21 cellular contexts compared by ENCODE assay signal in genomic region chr1:91949356-91949699, GRCh38. TPM values are rescaled to one million over a fixed set of nuclear protein-coding genes. Genes with fewer than 3 reads are reported as not detected.
DNase-seq lines count a peak whose midpoint lies in the region; ATAC-seq, FAIRE-seq and TF ChIP-seq lines count a peak whose summit lies in the region.
"Had no signal": no experiment of that assay in that cellular context is flagged by ENCODE, and none has a peak within 500 bp of the region (broad histone marks: within the 10 kb centered on the region; RNA-seq: fewer than 3 reads in every experiment).

BRDT (plus strand) TSS chr1:91949401; CDS start chr1:91962755, 13,354 bp downstream.

- no peaks in the 10 kb centered on the region for H3K27me3 Mint-ChIP-seq in activated T-cell treated with anti-CD3 and anti-CD28 coated beads, Interleukin-2, amount 50 U/mL, for 4 hours (ENCODE audit: low read depth)
- no peaks in the 10 kb centered on the region for H3K27me3 Mint-ChIP-seq in activated naive CD8-positive, alpha-beta T cell treated with anti-CD3 and anti-CD28 coated beads, Interleukin-2, amount 50 U/mL, for 24 hours
- H3K27me3 Mint-ChIP-seq in osteocyte (ENCODE audit: unreplicated experiment) = no peaks in the 10 kb centered on the region

- H3K4me1 Mint-ChIP-seq in activated T-cell treated with anti-CD3 and anti-CD28 coated beads, Interleukin-2, amount 50 U/mL, for 4 hours (ENCODE audit: low read depth) = peaks cover 18% of the 10 kb centered on the region
- peaks cover 14% of the 10 kb centered on the region for H3K4me1 Mint-ChIP-seq in activated naive CD8-positive, alpha-beta T cell treated with anti-CD3 and anti-CD28 coated beads, Interleukin-2, amount 50 U/mL, for 24 hours
- no peaks in the 10 kb centered on the region for H3K4me1 Mint-ChIP-seq in osteocyte (ENCODE audit: unreplicated experiment)

- no peaks in the 10 kb centered on the region for H3K9me2 ChIP-seq in Loucy (replicated peaks; ENCODE audit: low read depth, low read length)
- H3K9me2 ChIP-seq: SK-N-SH had no signal

- H3K36me3 ChIP-seq in Loucy (ENCODE audit: insufficient read depth, low read length) = no peaks in the 10 kb centered on the region
- H3K36me3 ChIP-seq: heart left ventricle, left ventricle myocardium inferior, neutrophil had no signal

- peaks cover 19% of the 10 kb centered on the region for H3K4me1 ChIP-seq in Loucy (ENCODE audit: insufficient read depth, low read length, poor library complexity, severe bottlenecking)
- H3K4me1 ChIP-seq: heart left ventricle, left ventricle myocardium inferior had no signal

- TF ChIP-seq CTCF in Loucy (conservative IDR thresholded peaks at IDR 0.05; ENCODE audit: low read length) = no peak
- no peak for TF ChIP-seq CTCF in osteocyte (IDR thresholded peaks at IDR 0.05)

- H3K9me3 ChIP-seq in Loucy (ENCODE audit: insufficient read depth, low read depth, low read length) = no peaks in the 10 kb centered on the region
- H3K9me3 ChIP-seq: heart left ventricle, left ventricle myocardium inferior, neutrophil, SK-N-SH had no signal

- no peaks in the 10 kb centered on the region for H4K20me1 ChIP-seq in Loucy (ENCODE audit: insufficient read depth, low read length, poor library complexity, severe bottlenecking)

- H3K27me3 ChIP-seq in Loucy (ENCODE audit: insufficient read depth, low read length, poor library complexity, severe bottlenecking) = no peaks in the 10 kb centered on the region
- H3K27me3 ChIP-seq: heart left ventricle had no signal

- ATAC-seq in activated T-cell treated with anti-CD3 and anti-CD28 coated beads, Interleukin-2, amount 50 U/mL, for 4 hours = no peak
- no peak for ATAC-seq in activated naive CD8-positive, alpha-beta T cell treated with anti-CD3 and anti-CD28 coated beads, Interleukin-2, amount 50 U/mL, for 24 hours
- ATAC-seq: heart left ventricle had no signal

- peak within 1 kb of the TSS; percentile 54 for H3K4me3 Mint-ChIP-seq in activated T-cell treated with anti-CD3 and anti-CD28 coated beads, Interleukin-2, amount 50 U/mL, for 4 hours
- H3K4me3 Mint-ChIP-seq in activated naive CD8-positive, alpha-beta T cell treated with anti-CD3 and anti-CD28 coated beads, Interleukin-2, amount 50 U/mL, for 24 hours = peak within 1 kb of the TSS; percentile 46
- H3K4me3 Mint-ChIP-seq in osteocyte (ENCODE audit: unreplicated experiment) = no peak within 1 kb of the TSS

- H3K36me3 Mint-ChIP-seq in activated T-cell treated with anti-CD3 and anti-CD28 coated beads, Interleukin-2, amount 50 U/mL, for 4 hours (ENCODE audit: insufficient read depth) = no peaks in the 10 kb centered on the region
- H3K36me3 Mint-ChIP-seq in activated naive CD8-positive, alpha-beta T cell treated with anti-CD3 and anti-CD28 coated beads, Interleukin-2, amount 50 U/mL, for 24 hours (ENCODE audit: low read depth) = no peaks in the 10 kb centered on the region
- no peaks in the 10 kb centered on the region for H3K36me3 Mint-ChIP-seq in osteocyte (ENCODE audit: unreplicated experiment)

- H2AFZ ChIP-seq in Loucy (ENCODE audit: low read length) = peak within 1 kb of the TSS; percentile 69

- H3F3A ChIP-seq in Loucy (ENCODE audit: low read depth) = no peaks in the 10 kb centered on the region; the same call in 1 of the 2 replicates

- peak within 1 kb of the TSS; percentile 13 for H3K9ac ChIP-seq in Loucy (ENCODE audit: low read depth, low read length, poor library complexity, severe bottlenecking)
- H3K9ac ChIP-seq: KMS-11, SK-N-SH had no signal

- H3K4me2 ChIP-seq in Loucy (ENCODE audit: low read depth, low read length, poor library complexity, severe bottlenecking) = peak within 1 kb of the TSS; percentile 89
- H3K4me2 ChIP-seq: KMS-11, SK-N-SH had no signal

- H3K79me2 ChIP-seq in Loucy (ENCODE audit: insufficient read depth, low read length) = no peaks in the 10 kb centered on the region

- no peak for FAIRE-seq in frontal cortex (lab: Jason Lieb, UNC)
- FAIRE-seq: astrocyte, TTC549 had no signal

- H3K27ac Mint-ChIP-seq in activated naive CD8-positive, alpha-beta T cell treated with anti-CD3 and anti-CD28 coated beads, Interleukin-2, amount 50 U/mL, for 24 hours = no peak within 1 kb of the TSS
- H3K27ac Mint-ChIP-seq in osteocyte (ENCODE audit: unreplicated experiment) = no peak within 1 kb of the TSS

- H3K4me3 ChIP-seq in Loucy (ENCODE audit: low read length, poor library complexity, severe bottlenecking) = peak within 1 kb of the TSS; percentile 73
- H3K4me3 ChIP-seq: left ventricle myocardium inferior had no signal

- no peak for DNase-seq in activated T-cell treated with anti-CD3 and anti-CD28 coated beads, Interleukin-2, amount 50 U/mL, for 4 hours
- no peak for DNase-seq in activated T-cell treated with anti-CD3 and anti-CD28 coated beads for 4 hours
- no peak for DNase-seq in activated naive CD8-positive, alpha-beta T cell treated with anti-CD3 and anti-CD28 coated beads, Interleukin-2, amount 50 U/mL, for 24 hours
- DNase-seq in osteocyte (ENCODE audit: extremely low spot score, unreplicated experiment) = peak; percentile 79
- no peak for DNase-seq in DMS153 treated with DMSO at 0.1 percent for 48 hours (lab: John Stamatoyannopoulos, UW; ENCODE audit: unreplicated experiment)
- DNase-seq in frontal cortex (ENCODE audit: low spot score in 2 of 2) = no peak
- DNase-seq in SK-N-DZ (ENCODE audit: low spot score) = no peak
- DNase-seq: ACHN; activated effector memory CD4-positive, alpha-beta T cell treated with Interleukin-2 at 50 U/mL for 16 hours; heart left ventricle; left ventricle myocardium inferior; NCI-H2029 treated with DMSO at 0.1 percent for 48 hours; NCI-H446 treated with DMSO at 0.1 percent for 48 hours; NK-92 treated with Interleukin-12 subunit alpha and Interleukin-12 subunit beta, amount 100 ng/mL, for 24 hours; SK-N-SH had no signal

- no peaks in the 10 kb centered on the region for H3K9me3 Mint-ChIP-seq in activated T-cell treated with anti-CD3 and anti-CD28 coated beads, Interleukin-2, amount 50 U/mL, for 4 hours
- H3K9me3 Mint-ChIP-seq in activated naive CD8-positive, alpha-beta T cell treated with anti-CD3 and anti-CD28 coated beads, Interleukin-2, amount 50 U/mL, for 24 hours = peaks cover 5% of the 10 kb centered on the region
- no peaks in the 10 kb centered on the region for H3K9me3 Mint-ChIP-seq in osteocyte (ENCODE audit: unreplicated experiment)

RNA-seq across cellular contexts. Expression of gene BRDT, which starts in this region (rescaled TPM):
- total RNA-seq in activated T-cell treated with anti-CD3 and anti-CD28 coated beads, Interleukin-2, amount 50 U/mL, for 4 hours = not detected
- not detected in 2 replicates for total RNA-seq in osteocyte
- not detected for total RNA-seq in frontal cortex
- polyA plus RNA-seq in SK-N-DZ (2014; cell fraction: cytosol; rRNA removed) = not detected in 2 replicates
- not detected in 2 replicates for polyA plus RNA-seq in SK-N-DZ (2014; cell fraction: nucleus; rRNA removed)
- total RNA-seq: astrocyte, heart left ventricle, left ventricle myocardium inferior, temporal lobe had no signal
- polyA plus RNA-seq: heart left ventricle, SK-N-SH had no signal

Comparison
In these comparisons a context has a peak if more than half of its experiments do, and no peak if none do; other contexts are left out.
1. Peak in DNase-seq in osteocyte; RNA of the gene not detected or under 1 TPM.